Comparison of ENCODE assay signal across 29 cellular contexts in genomic region chr18:47141289-47141688, GRCh38.
"Had no signal": no experiment of that assay in that cellular context is flagged by ENCODE, and none has a peak within 500 bp of the region (broad histone marks: within the 10 kb centered on the region; RNA-seq: fewer than 3 reads in every experiment).

No MANE protein-coding gene starts in this region.

- H3K9me3 ChIP-seq: stomach, suprapubic skin, testis, thoracic aorta, thyroid gland, tibial artery, tibial nerve, transverse colon, upper lobe of left lung, upper lobe of right lung, uterus, vagina had no signal

- H3K4me1 ChIP-seq: suprapubic skin, thyroid gland, tibial artery, tibial nerve, transverse colon, upper lobe of left lung, upper lobe of right lung, uterus, vagina had no signal

- H3K36me3 ChIP-seq: thoracic aorta, thyroid gland, uterus had no signal

- H3K27me3 Mint-ChIP-seq: stimulated activated memory B cell treated with anti-CD40 and anti-IgM and Interleukin-4, amounts not matched to agents 10 μg/mL and 1 μg/mL and 100 μg/mL, for 72 hours; stimulated activated naive B cell treated with anti-CD40 and anti-IgM and Interleukin-4, amounts not matched to agents 10 μg/mL and 1 μg/mL and 100 μg/mL, for 72 hours; stimulated activated naive CD8-positive, alpha-beta T cell treated with anti-CD3 and anti-CD28 coated beads, Interleukin-15, amount 100 ng/mL, for 72 hours; stimulated activated naive CD8-positive, alpha-beta T cell treated with anti-CD3 and anti-CD28 coated beads, Interleukin-15, Interleukin-2, amounts not matched to agents 100 ng/mL and 50 ng/mL, for 24 hours; type B pancreatic cell had no signal

- H3K9me3 Mint-ChIP-seq: stimulated activated effector memory CD8-positive, alpha-beta T cell treated with anti-CD3 and anti-CD28 coated beads, Interleukin-12 subunit alpha, Interleukin-12 subunit beta, amount 100 ng/mL, for 72 hours; stimulated activated memory B cell treated with anti-CD40 and anti-IgM and Interleukin-4, amounts not matched to agents 10 μg/mL and 1 μg/mL and 100 μg/mL, for 72 hours; stimulated activated naive B cell treated with anti-CD40 and anti-IgM and Interleukin-4, amounts not matched to agents 10 μg/mL and 1 μg/mL and 100 μg/mL, for 72 hours; stimulated activated naive CD8-positive, alpha-beta T cell treated with anti-CD3 and anti-CD28 coated beads, Interleukin-15, amount 100 ng/mL, for 72 hours; stimulated activated naive CD8-positive, alpha-beta T cell treated with anti-CD3 and anti-CD28 coated beads, Interleukin-15, Interleukin-2, amounts not matched to agents 100 ng/mL and 50 ng/mL, for 24 hours; type B pancreatic cell had no signal

- H3K27ac Mint-ChIP-seq: stimulated activated effector memory CD8-positive, alpha-beta T cell treated with anti-CD3 and anti-CD28 coated beads, Interleukin-12 subunit alpha, Interleukin-12 subunit beta, amount 100 ng/mL, for 72 hours; stimulated activated memory B cell treated with anti-CD40 and anti-IgM and Interleukin-4, amounts not matched to agents 10 μg/mL and 1 μg/mL and 100 μg/mL, for 72 hours; stimulated activated naive B cell treated with anti-CD40 and anti-IgM and Interleukin-4, amounts not matched to agents 10 μg/mL and 1 μg/mL and 100 μg/mL, for 72 hours; stimulated activated naive CD8-positive, alpha-beta T cell treated with anti-CD3 and anti-CD28 coated beads, Interleukin-15, amount 100 ng/mL, for 72 hours; type B pancreatic cell had no signal

- ATAC-seq: stimulated activated effector memory CD8-positive, alpha-beta T cell treated with anti-CD3 and anti-CD28 coated beads, Interleukin-12 subunit alpha, Interleukin-12 subunit beta, amount 100 ng/mL, for 72 hours; stimulated activated memory B cell treated with anti-CD40 and anti-IgM and Interleukin-4, amounts not matched to agents 10 μg/mL and 1 μg/mL and 100 μg/mL, for 72 hours; stimulated activated naive B cell treated with anti-CD40 and anti-IgM and Interleukin-4, amounts not matched to agents 10 μg/mL and 1 μg/mL and 100 μg/mL, for 72 hours; stimulated activated naive CD8-positive, alpha-beta T cell treated with anti-CD3 and anti-CD28 coated beads, Interleukin-15, amount 100 ng/mL, for 72 hours; stimulated activated naive CD8-positive, alpha-beta T cell treated with anti-CD3 and anti-CD28 coated beads, Interleukin-15, Interleukin-2, amounts not matched to agents 100 U/mL and 50 U/mL, for 24 hours; upper lobe of right lung had no signal

- DNase-seq: stimulated activated CD4-positive, alpha-beta T cell treated with anti-CD3 and anti-CD28 coated beads, Interleukin-2, amount 100 ng/mL, for 48 hours; stimulated activated CD4-positive, alpha-beta T cell treated with anti-CD3 and anti-CD28 coated beads, Interleukin-4, amount 100 ng/mL, for 1 hour; stimulated activated CD4-positive, alpha-beta T cell treated with anti-CD3 and anti-CD28 coated beads, Interleukin-4, amount 100 ng/mL, for 24 hours; stimulated activated CD4-positive, alpha-beta T cell treated with anti-CD3 and anti-CD28 coated beads, Interleukin-4, amount 100 ng/mL, for 4 hours; stimulated activated CD8-positive, alpha-beta memory T cell treated with anti-CD3 and anti-CD28 coated beads, Interleukin-4, amount 100 ng/mL, for 48 hours; stimulated activated naive B cell treated with anti-CD40 and anti-IgM and Interleukin-4, amounts not matched to agents 10 μg/mL and 1 μg/mL and 100 μg/mL, for 72 hours; stimulated activated naive CD4-positive, alpha-beta T cell; stimulated activated naive CD4-positive, alpha-beta T cell treated with Interleukin-2 at 50 U/mL for 16 hours; stimulated activated naive CD8-positive, alpha-beta T cell treated with anti-CD3 and anti-CD28 coated beads, Interleukin-15, amount 100 ng/mL, for 72 hours; stimulated activated naive CD8-positive, alpha-beta T cell treated with anti-CD3 and anti-CD28 coated beads, Interleukin-15, Interleukin-2, amounts not matched to agents 100 U/mL and 50 U/mL, for 24 hours; stomach; substantia nigra; testis; thyroid gland; tibial artery; transverse colon; trophoblast cell; upper lobe of left lung; upper lobe of right lung; uterus had no signal

- FAIRE-seq: urothelium cell line had no signal

- H3K27me3 ChIP-seq: stomach, suprapubic skin, testis, thyroid gland, tibial artery, tibial nerve, transverse colon, upper lobe of left lung, upper lobe of right lung, uterus, vagina had no signal

- H3K4me3 ChIP-seq: stomach, suprapubic skin, testis, thoracic aorta, thyroid gland, tibial artery, tibial nerve, transverse colon, upper lobe of left lung, upper lobe of right lung, uterus, vagina had no signal

- H3K27ac ChIP-seq: stomach, suprapubic skin, testis, thoracic aorta, thyroid gland, tibial artery, tibial nerve, transverse colon, upper lobe of left lung, upper lobe of right lung, uterus, vagina had no signal

- H3K4me3 Mint-ChIP-seq: stimulated activated effector memory CD8-positive, alpha-beta T cell treated with anti-CD3 and anti-CD28 coated beads, Interleukin-12 subunit alpha, Interleukin-12 subunit beta, amount 100 ng/mL, for 72 hours; stimulated activated memory B cell treated with anti-CD40 and anti-IgM and Interleukin-4, amounts not matched to agents 10 μg/mL and 1 μg/mL and 100 μg/mL, for 72 hours; stimulated activated naive B cell treated with anti-CD40 and anti-IgM and Interleukin-4, amounts not matched to agents 10 μg/mL and 1 μg/mL and 100 μg/mL, for 72 hours; stimulated activated naive CD8-positive, alpha-beta T cell treated with anti-CD3 and anti-CD28 coated beads, Interleukin-15, amount 100 ng/mL, for 72 hours; stimulated activated naive CD8-positive, alpha-beta T cell treated with anti-CD3 and anti-CD28 coated beads, Interleukin-15, Interleukin-2, amounts not matched to agents 100 ng/mL and 50 ng/mL, for 24 hours; type B pancreatic cell had no signal
